In genomic region chr10:118721005-118721876, GRCh38 we compare ENCODE assay signal across 8 cellular contexts. TPM values are rescaled to one million over a fixed set of nuclear protein-coding genes. Genes with fewer than 3 reads are reported as not detected.
DNase-seq lines count a peak whose midpoint lies in the region; ATAC-seq and TF ChIP-seq lines count a peak whose summit lies in the region.

No MANE protein-coding gene starts in this region.

- no TSS peak for BruUV-seq in Panc1 (replicated peaks; lab: Mats Ljungman, UMichigan)

- intact Hi-C loops in Panc1 (cut with micrococcal nuclease; ENCODE audit: unreplicated experiment) (loop anchor here (2.0 kb wide), 1 partner anchor 152 kb away; no protein-coding TSS in a partner anchor), left ventricle myocardium inferior (cut with micrococcal nuclease) (loop anchor here (5.0 kb wide), 1 partner anchor 154 kb away; no protein-coding TSS in a partner anchor)

- H3K9me3 ChIP-seq in Panc1 (ENCODE audit: control insufficient read depth, insufficient read depth, low read depth, low read length) (no peaks in the 10 kb centered on the region), left ventricle myocardium inferior (replicated peaks) (no peaks in the 10 kb centered on the region)

- H3K4me3 ChIP-seq in Panc1 (ENCODE audit: low read depth in 2 of 2, low read length in 2 of 2) (no peak overlapping the region), left ventricle myocardium inferior (no peak overlapping the region)

- peaks cover 9% of the 10 kb centered on the region; the same call in 1 of the 2 replicates for H3K4me1 ChIP-seq in Panc1 (ENCODE audit: control insufficient read depth, insufficient read depth, low read length)
- peaks cover 29% of the 10 kb centered on the region for H3K4me1 ChIP-seq in left ventricle myocardium inferior

- ATAC-seq in Panc1 (peak; percentile 76; the same call in 1 of the 2 replicates), HG03457 (IDR thresholded peaks at IDR 0.05; ENCODE audit: unreplicated experiment) (no peak), GM21526 (IDR thresholded peaks at IDR 0.05; ENCODE audit: low FRiP score, unreplicated experiment) (no peak)

- CTCF ChIA-PET in HEK293T (lab: Yijun Ruan, JAX) (interaction anchor here (0.6 to 2.0 kb wide), 6 partner anchors 9 to 152 kb away, joined by 3 to 7 read pairs (median 6); no protein-coding TSS in a partner anchor), Panc1 (lab: Charles Lee) (interaction anchor here (0.6 to 1.0 kb wide), 6 partner anchors 17 to 152 kb away, joined by 3 to 7 read pairs (median 3); no protein-coding TSS in a partner anchor)

- peak; percentile 41 for DNase-seq in DMS53 treated with DMSO at 0.1 percent for 48 hours (lab: John Stamatoyannopoulos, UW; ENCODE audit: unreplicated experiment)
- DNase-seq in HEK293T (ENCODE audit: extremely low spot score), result peak; percentile 44
- peak; percentile 50 for DNase-seq in Panc1 (ENCODE audit: low read depth, low spot score)
- DNase-seq in activated naive CD4-positive, alpha-beta T cell treated with anti-CD3 and anti-CD28 coated beads, Interleukin-2, amount 50 U/mL, for 16 hours, result peak; percentile 53
- no peak for DNase-seq in left ventricle myocardium inferior
- DNase-seq in stimulated activated CD4-positive, alpha-beta T cell treated with anti-CD3 and anti-CD28 coated beads, Interleukin-12 subunit alpha, Interleukin-12 subunit beta, amount 100 ng/mL, for 48 hours (ENCODE audit: low read depth in 2 of 3, low spot score in 1 of 3), result peak; percentile 14 to 78 (median 26)

- no peak overlapping the region for H3K27ac ChIP-seq in Panc1 (ENCODE audit: low read length)
- no peak overlapping the region for H3K27ac ChIP-seq in left ventricle myocardium inferior (replicated peaks)

- TF ChIP-seq CTCF in Panc1 (IDR thresholded peaks at IDR 0.05), result peak; percentile 88; the same call in 1 of the 2 replicates
- TF ChIP-seq CTCF in left ventricle myocardium inferior (IDR thresholded peaks at IDR 0.05; ENCODE audit: borderline replicate concordance), result peak; percentile 89

- H3K36me3 ChIP-seq in Panc1 (ENCODE audit: control insufficient read depth, insufficient read depth, low read length) (no peaks in the 10 kb centered on the region), left ventricle myocardium inferior (no peaks in the 10 kb centered on the region)

- no peaks in the 10 kb centered on the region for H3K27me3 ChIP-seq in Panc1 (ENCODE audit: control insufficient read depth, insufficient read depth, low read length)
- no peaks in the 10 kb centered on the region for H3K27me3 ChIP-seq in left ventricle myocardium inferior (ENCODE audit: low read depth)

- POLR2A ChIA-PET in HEK293T (lab: Yijun Ruan, JAX) (no interaction called here), Panc1 (lab: Charles Lee) (no interaction called here)

- in situ Hi-C loops in Panc1 (cut with HindIII; ENCODE audit: low pct_unique_long_range_greater_than_20kb, low sequenced_read_pairs), result loop anchor here (25.0 kb wide), 1 partner anchor 134 kb away; the partner anchor contains the start of gene PRLHR

TF ChIP-seq in HEK293T, 16 proteins besides CTCF, POLR2A, EP300 and RAD21:
- 0 out of 2 replicates have a peak, but pooled peaks have one; percentile 24 for TF ChIP-seq ZNF384 (IDR thresholded peaks at IDR 0.05)
- TF ChIP-seq, protein P1, sequence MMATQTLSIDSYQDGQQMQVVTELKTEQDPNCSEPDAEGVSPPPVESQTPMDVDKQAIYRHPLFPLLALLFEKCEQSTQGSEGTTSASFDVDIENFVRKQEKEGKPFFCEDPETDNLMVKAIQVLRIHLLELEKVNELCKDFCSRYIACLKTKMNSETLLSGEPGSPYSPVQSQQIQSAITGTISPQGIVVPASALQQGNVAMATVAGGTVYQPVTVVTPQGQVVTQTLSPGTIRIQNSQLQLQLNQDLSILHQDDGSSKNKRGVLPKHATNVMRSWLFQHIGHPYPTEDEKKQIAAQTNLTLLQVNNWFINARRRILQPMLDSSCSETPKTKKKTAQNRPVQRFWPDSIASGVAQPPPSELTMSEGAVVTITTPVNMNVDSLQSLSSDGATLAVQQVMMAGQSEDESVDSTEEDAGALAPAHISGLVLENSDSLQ (IDR thresholded peaks at IDR 0.05), result no peak
- TF ChIP-seq SP1 (IDR thresholded peaks at IDR 0.05), result no peak

RNA-seq across cellular contexts. Expression of gene CACUL1, which starts 33.5 kb away (rescaled TPM):
- total RNA-seq in Panc1 (2021; ENCODE audit: unreplicated experiment) (44.1 TPM), left ventricle myocardium inferior (27.4 TPM)
- 12.1 TPM for polyA plus RNA-seq in Panc1 (2012; ENCODE audit: insufficient read length)
